ENCODE assay signal across 9 cellular contexts in the genomic region with DNA sequence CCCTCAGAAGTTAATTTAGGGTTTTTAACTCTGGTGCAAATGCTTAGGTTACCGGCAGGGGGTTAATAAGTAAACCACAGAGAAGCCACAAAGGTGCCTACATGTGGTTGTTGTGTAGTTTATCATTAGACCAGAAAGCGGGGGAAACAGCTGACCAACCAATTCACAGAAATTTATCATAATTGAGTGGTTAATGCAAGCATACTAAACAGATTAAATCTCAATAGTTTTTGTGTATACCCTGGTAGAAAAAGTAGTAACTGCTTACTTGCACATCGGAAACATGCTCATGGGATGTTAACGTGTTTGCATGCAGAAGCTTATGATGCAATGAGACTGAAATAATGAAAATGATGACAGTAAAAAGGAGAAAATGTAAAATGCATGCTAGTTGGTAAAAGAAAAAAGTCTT.
A peak's percentile ranks its signal among the peaks of the same experiment; 100 is the strongest.
DNase-seq lines count a peak whose midpoint lies in the region; ATAC-seq and TF ChIP-seq lines count a peak whose summit lies in the region.
"Had no signal": no experiment of that assay in that cellular context is flagged by ENCODE, and none has a peak within 500 bp of the region (broad histone marks: within the 10 kb centered on the region; RNA-seq: fewer than 3 reads in every experiment).

No MANE protein-coding gene starts in this region.

- peak overlapping the region; percentile 53 to 82 (median 82) for H3K27ac Mint-ChIP-seq in nephron

- H3K36me3 ChIP-seq in OCI-LY1 (ENCODE audit: insufficient read depth, low read length) (no peaks in the 10 kb centered on the region), colonic mucosa (no peaks in the 10 kb centered on the region)
- H3K36me3 ChIP-seq: SJSA1 had no signal

- no peaks in the 10 kb centered on the region for H4K20me1 ChIP-seq in OCI-LY1 (ENCODE audit: insufficient read depth, low read length)

- H3K27me3 ChIP-seq in OCI-LY1 (ENCODE audit: insufficient read depth, low read length) (no peaks in the 10 kb centered on the region), colonic mucosa (no peaks in the 10 kb centered on the region)
- H3K27me3 ChIP-seq: SJSA1 had no signal

- no peak overlapping the region for H2AFZ ChIP-seq in OCI-LY1 (ENCODE audit: low read length)

- H3K4me3 ChIP-seq in OCI-LY1 (ENCODE audit: low read depth, low read length, poor library complexity, severe bottlenecking) (no peak overlapping the region), colonic mucosa (no peak overlapping the region)
- H3K4me3 ChIP-seq: SJSA1 had no signal

- peaks cover 46% of the 10 kb centered on the region for H3K4me1 Mint-ChIP-seq in nephron

- H3K79me2 ChIP-seq in OCI-LY1 (ENCODE audit: insufficient read depth, low read length), result no peaks in the 10 kb centered on the region

- H3K9me3 Mint-ChIP-seq in nephron, result no peaks in the 10 kb centered on the region

- H3K9me3 ChIP-seq in OCI-LY1 (ENCODE audit: low read length) (no peaks in the 10 kb centered on the region), colonic mucosa (no peaks in the 10 kb centered on the region)
- H3K9me3 ChIP-seq: SJSA1 had no signal

- H3K4me1 ChIP-seq in OCI-LY1 (ENCODE audit: insufficient read depth, low read length, severe bottlenecking), result no peaks in the 10 kb centered on the region
- H3K4me1 ChIP-seq in colonic mucosa, result peaks cover 8% of the 10 kb centered on the region
- H3K4me1 ChIP-seq: SJSA1 had no signal

- H3K27me3 Mint-ChIP-seq in nephron (ENCODE audit: low read depth), result no peaks in the 10 kb centered on the region

- ATAC-seq in GM19035 (IDR thresholded peaks at IDR 0.05; ENCODE audit: unreplicated experiment) (peak; percentile 90), HG02840 (IDR thresholded peaks at IDR 0.05; ENCODE audit: low FRiP score, unreplicated experiment) (peak; percentile 91)

- H3K27ac ChIP-seq in OCI-LY1 (ENCODE audit: low read depth, low read length, poor library complexity, severe bottlenecking) (no peak overlapping the region), colonic mucosa (no peak overlapping the region)
- H3K27ac ChIP-seq: SJSA1 had no signal

- no peak overlapping the region for H3K9ac ChIP-seq in OCI-LY1 (ENCODE audit: low read length)
- no peak overlapping the region for H3K9ac ChIP-seq in colonic mucosa (ENCODE audit: low read depth in 2 of 2, low read length in 2 of 2)

- H3K36me3 Mint-ChIP-seq in nephron (ENCODE audit: low read depth), result no peaks in the 10 kb centered on the region

- no peaks in the 10 kb centered on the region for H3F3A ChIP-seq in OCI-LY1 (ENCODE audit: insufficient read depth, low read length)

- no peak for DNase-seq in stimulated activated naive CD4-positive, alpha-beta T cell (lab: John Stamatoyannopoulos, UW)
- DNase-seq in nucleus accumbens (lab: John Stamatoyannopoulos, UW) (no peak), colonic mucosa (no peak)
- DNase-seq in activated CD4-positive, CD25-positive, alpha-beta regulatory T cell treated with anti-CD3 and anti-CD28 coated beads, Interleukin-2, amount 50 U/mL, for 72 hours, result no peak

- intact Hi-C loops in colonic mucosa (cut with DNase I), result no loop called here

- H3K4me3 Mint-ChIP-seq in nephron, result no peak overlapping the region

- H3K4me2 ChIP-seq in OCI-LY1 (ENCODE audit: low read length), result no peak overlapping the region

- TF ChIP-seq CTCF in OCI-LY1 (IDR thresholded peaks at IDR 0.05; ENCODE audit: low read length), result peak; percentile 20; the same call in 1 of the 2 replicates
- peak; percentile 31 to 49 (median 36) for TF ChIP-seq CTCF in nephron (IDR thresholded peaks at IDR 0.05; ENCODE audit: unreplicated experiment in 3 of 3)
- no peak for TF ChIP-seq CTCF in colonic mucosa (IDR thresholded peaks at IDR 0.05)

- H3K9me2 ChIP-seq in OCI-LY1 (ENCODE audit: low read depth, low read length), result no peaks in the 10 kb centered on the region
